In genomic region chr9:87527211-87527916, GRCh38 we compare ENCODE assay signal across 1 cellular context.
TF ChIP-seq lines count a peak whose summit lies in the region.

No MANE protein-coding gene starts in this region.

TF ChIP-seq in HepG2, 621 proteins besides CTCF, POLR2A, EP300 and RAD21 (continued from another document):
- TF ChIP-seq ZNF251 (CRISPR knock-in tag; IDR thresholded peaks at IDR 0.05) (no peak), HNRNPL (IDR thresholded peaks at IDR 0.05; ENCODE audit: low read depth, low read length) (no peak), ZBTB7A (CRISPR knock-in tag; IDR thresholded peaks at IDR 0.05) (no peak), ZNF33A (CRISPR knock-in tag; IDR thresholded peaks at IDR 0.05; ENCODE audit: borderline replicate concordance) (no peak), ZNF20 (CRISPR knock-in tag; IDR thresholded peaks at IDR 0.05) (no peak)
TF ChIP-seq in HepG2: peak in this region for 0.
